ENCODE assay signal across 23 cellular contexts in genomic region chr22:49148895-49149418, GRCh38.
"Had no signal": no experiment of that assay in that cellular context is flagged by ENCODE, and none has a peak within 500 bp of the region (broad histone marks: within the 10 kb centered on the region; RNA-seq: fewer than 3 reads in every experiment).

No MANE protein-coding gene starts in this region.

- H3K36me3 ChIP-seq: esophagus squamous epithelium, gastroesophageal sphincter, left ventricle myocardium inferior, lower lobe of right lung, spleen, suprapubic skin, thyroid gland had no signal

- H3K4me1 ChIP-seq: esophagus squamous epithelium, gastroesophageal sphincter, left ventricle myocardium inferior, lower lobe of right lung, spleen, suprapubic skin, thyroid gland had no signal

- H3K27ac Mint-ChIP-seq: dendritic cell treated with granulocyte-macrophage colony-stimulating factor and Interleukin-4, amounts not matched to agents 40 ng/mL and 50 ng/mL, for 4 days; effector memory CD8-positive, alpha-beta T cell; immature natural killer cell; memory B cell; natural killer cell treated with Interleukin-12 subunit alpha and Interleukin-12 subunit beta and Interleukin-15 and Interleukin-18, amount 100 ng/mL, for 72 hours; type B pancreatic cell had no signal

- H3K4me1 Mint-ChIP-seq: immature natural killer cell, memory B cell had no signal

- H3K4me3 ChIP-seq: esophagus squamous epithelium, gastroesophageal sphincter, left ventricle myocardium inferior, lower lobe of right lung, spleen, suprapubic skin, thyroid gland had no signal

- H3K9me3 Mint-ChIP-seq: dendritic cell treated with granulocyte-macrophage colony-stimulating factor and Interleukin-4, amounts not matched to agents 40 ng/mL and 50 ng/mL, for 4 days; effector memory CD8-positive, alpha-beta T cell; immature natural killer cell; memory B cell; natural killer cell treated with Interleukin-12 subunit alpha and Interleukin-12 subunit beta and Interleukin-15 and Interleukin-18, amount 100 ng/mL, for 72 hours; type B pancreatic cell had no signal

- H3K4me3 Mint-ChIP-seq: dendritic cell treated with granulocyte-macrophage colony-stimulating factor and Interleukin-4, amounts not matched to agents 40 ng/mL and 50 ng/mL, for 4 days; effector memory CD8-positive, alpha-beta T cell; immature natural killer cell; memory B cell; natural killer cell treated with Interleukin-12 subunit alpha and Interleukin-12 subunit beta and Interleukin-15 and Interleukin-18, amount 100 ng/mL, for 72 hours; type B pancreatic cell had no signal

- FAIRE-seq: kidney, urothelium cell line had no signal

- ATAC-seq: effector memory CD8-positive, alpha-beta T cell; gastroesophageal sphincter; left cardiac atrium; lower lobe of right lung; natural killer cell treated with Interleukin-12 subunit alpha and Interleukin-12 subunit beta and Interleukin-15 and Interleukin-18, amount 100 ng/mL, for 72 hours; sciatic nerve had no signal

- DNase-seq: effector memory CD8-positive, alpha-beta T cell; esophagus squamous epithelium; foreskin fibroblast; immature natural killer cell; kidney; left cardiac atrium; left ventricle myocardium inferior; lower lobe of right lung; midbrain; stimulated activated CD4-positive, alpha-beta T cell treated with anti-CD3 and anti-CD28 coated beads, Interleukin-15, amount 100 ng/mL, for 24 hours; stimulated activated CD4-positive, alpha-beta T cell treated with anti-CD3 and anti-CD28 coated beads, Interleukin-1b, Interleukin-23, amount 100 ng/mL, for 48 hours; stimulated activated CD4-positive, alpha-beta T cell treated with anti-CD3 and anti-CD28 coated beads, Interleukin-4, amount 100 ng/mL, for 4 hours; stimulated activated naive CD4-positive, alpha-beta T cell; thyroid gland had no signal

- H3K9me3 ChIP-seq: esophagus squamous epithelium, gastroesophageal sphincter, lower lobe of right lung, spleen, suprapubic skin, thyroid gland had no signal

- H3K36me3 Mint-ChIP-seq: immature natural killer cell; memory B cell; natural killer cell treated with Interleukin-12 subunit alpha and Interleukin-12 subunit beta and Interleukin-15 and Interleukin-18, amount 100 ng/mL, for 72 hours; type B pancreatic cell had no signal

- H3K27ac ChIP-seq: esophagus squamous epithelium, gastroesophageal sphincter, left ventricle myocardium inferior, lower lobe of right lung, spleen, suprapubic skin, thyroid gland had no signal

- H3K27me3 ChIP-seq: thyroid gland had no signal
